In the genomic region with DNA sequence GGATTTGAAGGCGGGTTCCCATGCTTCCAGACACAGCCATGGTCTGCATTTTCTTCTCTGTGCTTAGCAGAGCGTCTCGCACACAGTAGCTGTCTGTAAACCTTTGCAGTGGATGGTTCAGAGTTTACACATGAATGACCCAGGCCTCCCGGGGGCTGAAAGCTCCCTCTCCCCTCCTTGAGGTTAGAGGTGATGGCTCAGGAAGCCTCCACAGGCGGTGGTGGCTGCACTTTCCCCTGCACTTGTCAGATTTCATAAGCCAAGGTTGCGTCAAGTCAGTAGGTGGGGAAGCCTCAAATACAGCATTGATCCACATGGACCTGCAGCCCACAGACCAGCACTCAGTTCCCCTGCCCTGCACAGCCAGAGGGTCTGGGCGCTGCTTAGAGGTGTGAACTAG, we compare ENCODE assay signal across 27 cellular contexts.
A peak's percentile ranks its signal among the peaks of the same experiment; 100 is the strongest.
DNase-seq lines count a peak whose midpoint lies in the region; ATAC-seq and TF ChIP-seq lines count a peak whose summit lies in the region.
"Had no signal": no experiment of that assay in that cellular context is flagged by ENCODE, and none has a peak within 500 bp of the region (broad histone marks: within the 10 kb centered on the region; RNA-seq: fewer than 3 reads in every experiment).

No MANE protein-coding gene starts in this region.

- H3K9me3 ChIP-seq in BLaER1 treated with 17β-estradiol and CSF1 and Interleukin-3, amounts not matched to agents 10 nM and 100 nM (replicated peaks in 1 of 11) = peaks cover 11 to 18% (median 15%) of the 10 kb centered on the region in 11 experiments
- H3K9me3 ChIP-seq: neutrophil had no signal

- H3K4me2 ChIP-seq in BLaER1 treated with 17β-estradiol and CSF1 and Interleukin-3, amounts not matched to agents 10 nM and 100 nM = peak overlapping the region; percentile 63 to 87 (median 80); a peak in 21 of 22 replicates
- H3K4me2 ChIP-seq: A549 had no signal

- no peak for ATAC-seq in left lobe of liver
- ATAC-seq: A549, foreskin keratinocyte, GM12878 had no signal

- peaks cover 17 to 59% (median 26%) of the 10 kb centered on the region in 11 experiments for H3K36me3 ChIP-seq in BLaER1 treated with 17β-estradiol and CSF1 and Interleukin-3, amounts not matched to agents 10 nM and 100 nM
- H3K36me3 ChIP-seq: brain microvascular endothelial cell had no signal

- peak; percentile 75 for DNase-seq in M059J (ENCODE audit: low read depth)
- DNase-seq in choroid plexus epithelial cell (ENCODE audit: low read depth) = peak; percentile 46
- no peak for DNase-seq in left lobe of liver (ENCODE audit: low spot score)
- no peak for DNase-seq in T1000 (lab: John Stamatoyannopoulos, UW)
- no peak for DNase-seq in GDM1 (lab: John Stamatoyannopoulos, UW)
- DNase-seq in ureter (ENCODE audit: low spot score) = no peak
- DNase-seq: activated CD4-positive, alpha-beta memory T cell treated with anti-CD3 and anti-CD28 coated beads for 36 hours; activated CD8-positive, alpha-beta memory T cell treated with anti-CD3 and anti-CD28 coated beads, Interleukin-2, amount 50 U/mL, for 48 hours; COR-L47; DMS79 treated with DMSO at 0.1 percent for 48 hours; effector CD4-positive, alpha-beta T cell; erythroblast; foreskin keratinocyte; immature natural killer cell; NCI-H1105 treated with DMSO at 0.1 percent for 48 hours; NCI-H2029 treated with DMSO at 0.1 percent for 48 hours; NCI-H446; SHP77 had no signal

- no peak overlapping the region for H3K4me3 ChIP-seq in BLaER1 treated with 17β-estradiol and CSF1 and Interleukin-3, amounts not matched to agents 10 nM and 100 nM
- H3K4me3 ChIP-seq in choroid plexus epithelial cell (ENCODE audit: low read depth, low read length) = no peak overlapping the region
- H3K4me3 ChIP-seq: A549, GM12878, lung had no signal

- no peaks in the 10 kb centered on the region for H4K20me1 ChIP-seq in BLaER1 treated with 17β-estradiol and CSF1 and Interleukin-3, amounts not matched to agents 10 nM and 100 nM

- TF ChIP-seq CTCF in choroid plexus epithelial cell (conservative IDR thresholded peaks at IDR 0.05; ENCODE audit: low read depth, low read length) = no peak
- TF ChIP-seq CTCF in nephron (IDR thresholded peaks at IDR 0.05; ENCODE audit: unreplicated experiment in 3 of 3) = no peak

- no peak overlapping the region for H3K4me3 Mint-ChIP-seq in nephron
- H3K4me3 Mint-ChIP-seq: activated CD4-positive, alpha-beta memory T cell treated with anti-CD3 and anti-CD28 coated beads for 36 hours; B cell; immature natural killer cell; type B pancreatic cell had no signal

- peak overlapping the region in 7 of 11 experiments; percentile 48 to 74 (median 65); a peak in 13 of 22 replicates for H3K27ac ChIP-seq in BLaER1 treated with 17β-estradiol and CSF1 and Interleukin-3, amounts not matched to agents 10 nM and 100 nM
- H3K27ac ChIP-seq: A549, brain microvascular endothelial cell, foreskin keratinocyte, neutrophil had no signal

- H3K27ac Mint-ChIP-seq in nephron = peak overlapping the region; percentile 21 to 51 (median 26)
- H3K27ac Mint-ChIP-seq: activated CD4-positive, alpha-beta memory T cell treated with anti-CD3 and anti-CD28 coated beads for 36 hours; B cell; type B pancreatic cell had no signal

- H3K4me1 Mint-ChIP-seq in nephron = peaks cover 4% of the 10 kb centered on the region

- H3K4me1 ChIP-seq in BLaER1 treated with 17β-estradiol and CSF1 and Interleukin-3, amounts not matched to agents 10 nM and 100 nM = peaks cover 40 to 67% (median 62%) of the 10 kb centered on the region in 10 experiments
- H3K4me1 ChIP-seq: A549 had no signal

- H3K9me3 Mint-ChIP-seq in nephron = peaks cover 4% of the 10 kb centered on the region
- H3K9me3 Mint-ChIP-seq: activated CD4-positive, alpha-beta memory T cell treated with anti-CD3 and anti-CD28 coated beads for 36 hours; immature natural killer cell; type B pancreatic cell had no signal

- H3K27me3 ChIP-seq in BLaER1 treated with 17β-estradiol and CSF1 and Interleukin-3, amounts not matched to agents 10 nM and 100 nM = no peaks in the 10 kb centered on the region
- H3K27me3 ChIP-seq: brain microvascular endothelial cell, foreskin keratinocyte, neutrophil had no signal

- H3K27me3 Mint-ChIP-seq in nephron (ENCODE audit: low read depth) = peaks cover 6% of the 10 kb centered on the region
- H3K27me3 Mint-ChIP-seq: activated CD4-positive, alpha-beta memory T cell treated with anti-CD3 and anti-CD28 coated beads for 36 hours; B cell; type B pancreatic cell had no signal

- peak overlapping the region in 5 of 11 experiments; percentile 19 to 59 (median 54); a peak in 7 of 22 replicates for H3K9ac ChIP-seq in BLaER1 treated with 17β-estradiol and CSF1 and Interleukin-3, amounts not matched to agents 10 nM and 100 nM

- peaks cover 77% of the 10 kb centered on the region for H3K36me3 Mint-ChIP-seq in nephron (ENCODE audit: low read depth)

Comparison
In these comparisons a context has a peak if more than half of its experiments do, and no peak if none do; other contexts are left out.
1. DNase-seq: peak in M059J (single experiment) and choroid plexus epithelial cell (single experiment); none in left lobe of liver (single experiment), T1000 (single experiment), GDM1 (single experiment) and ureter (single experiment).